In the genomic region with DNA sequence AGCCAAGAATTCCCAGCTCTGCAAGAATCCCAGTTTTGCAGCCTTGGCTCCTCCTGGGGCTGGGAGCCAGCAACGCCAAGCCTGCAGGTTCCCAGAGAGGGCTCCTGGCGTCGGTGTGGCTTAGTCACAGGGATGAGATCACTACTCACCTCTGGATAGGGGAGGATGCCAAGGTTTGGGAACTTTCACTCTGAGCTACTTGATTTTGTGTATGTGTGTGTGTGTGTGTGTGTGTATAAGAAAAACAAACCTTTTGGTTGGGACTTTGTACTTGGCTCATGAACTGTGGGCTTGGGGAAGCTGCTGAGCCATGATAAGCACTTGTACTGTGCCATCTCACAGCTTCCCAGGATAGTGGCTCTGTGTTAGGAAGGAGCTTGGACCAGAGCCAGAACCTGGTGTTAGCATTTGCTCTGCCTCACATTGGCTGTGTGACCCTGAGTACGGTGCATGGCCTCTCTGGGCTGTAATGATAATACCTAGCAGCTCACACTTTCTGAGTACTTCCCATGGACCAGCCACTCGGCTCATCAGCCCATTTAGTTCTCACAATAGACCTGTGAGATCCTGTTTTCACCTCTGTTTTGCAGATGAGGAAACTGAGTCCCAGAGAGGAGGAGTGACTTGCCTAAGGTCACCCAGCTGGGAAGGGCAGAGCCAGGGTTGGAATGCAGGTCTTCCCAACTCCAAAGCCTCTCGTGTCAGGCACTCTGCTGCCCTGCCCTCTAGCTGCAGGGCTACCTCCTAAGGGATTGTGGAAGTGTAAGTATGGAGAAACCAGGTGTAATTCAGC, we compare ENCODE assay signal across 1 cellular context.
A peak's percentile ranks its signal among the peaks of the same experiment; 100 is the strongest.
TF ChIP-seq lines count a peak whose summit lies in the region.

No MANE protein-coding gene starts in this region.

TF ChIP-seq in HepG2, 621 proteins besides CTCF, POLR2A, EP300 and RAD21 (continued from another document and continues in another):
- TF ChIP-seq, protein P1, sequence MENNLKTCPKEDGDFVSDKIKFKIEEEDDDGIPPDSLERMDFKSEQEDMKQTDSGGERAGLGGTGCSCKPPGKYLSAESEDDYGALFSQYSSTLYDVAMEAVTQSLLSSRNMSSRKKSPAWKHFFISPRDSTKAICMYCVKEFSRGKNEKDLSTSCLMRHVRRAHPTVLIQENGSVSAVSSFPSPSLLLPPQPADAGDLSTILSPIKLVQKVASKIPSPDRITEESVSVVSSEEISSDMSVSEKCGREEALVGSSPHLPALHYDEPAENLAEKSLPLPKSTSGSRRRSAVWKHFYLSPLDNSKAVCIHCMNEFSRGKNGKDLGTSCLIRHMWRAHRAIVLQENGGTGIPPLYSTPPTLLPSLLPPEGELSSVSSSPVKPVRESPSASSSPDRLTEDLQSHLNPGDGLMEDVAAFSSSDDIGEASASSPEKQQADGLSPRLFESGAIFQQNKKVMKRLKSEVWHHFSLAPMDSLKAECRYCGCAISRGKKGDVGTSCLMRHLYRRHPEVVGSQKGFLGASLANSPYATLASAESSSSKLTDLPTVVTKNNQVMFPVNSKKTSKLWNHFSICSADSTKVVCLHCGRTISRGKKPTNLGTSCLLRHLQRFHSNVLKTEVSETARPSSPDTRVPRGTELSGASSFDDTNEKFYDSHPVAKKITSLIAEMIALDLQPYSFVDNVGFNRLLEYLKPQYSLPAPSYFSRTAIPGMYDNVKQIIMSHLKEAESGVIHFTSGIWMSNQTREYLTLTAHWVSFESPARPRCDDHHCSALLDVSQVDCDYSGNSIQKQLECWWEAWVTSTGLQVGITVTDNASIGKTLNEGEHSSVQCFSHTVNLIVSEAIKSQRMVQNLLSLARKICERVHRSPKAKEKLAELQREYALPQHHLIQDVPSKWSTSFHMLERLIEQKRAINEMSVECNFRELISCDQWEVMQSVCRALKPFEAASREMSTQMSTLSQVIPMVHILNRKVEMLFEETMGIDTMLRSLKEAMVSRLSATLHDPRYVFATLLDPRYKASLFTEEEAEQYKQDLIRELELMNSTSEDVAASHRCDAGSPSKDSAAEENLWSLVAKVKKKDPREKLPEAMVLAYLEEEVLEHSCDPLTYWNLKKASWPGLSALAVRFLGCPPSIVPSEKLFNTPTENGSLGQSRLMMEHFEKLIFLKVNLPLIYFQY (CRISPR knock-in tag; IDR thresholded peaks at IDR 0.05; ENCODE audit: borderline replicate concordance): no peak
- TF ChIP-seq NPAS2 (CRISPR knock-in tag; IDR thresholded peaks at IDR 0.05; ENCODE audit: borderline replicate concordance) (no peak), ZNF496 (CRISPR knock-in tag; IDR thresholded peaks at IDR 0.05; ENCODE audit: insufficient replicate concordance) (no peak), ZFY (CRISPR knock-in tag; IDR thresholded peaks at IDR 0.05) (no peak), FOXK1 (CRISPR knock-in tag; IDR thresholded peaks at IDR 0.05; ENCODE audit: borderline replicate concordance, low read depth) (no peak), NFRKB (IDR thresholded peaks at IDR 0.05) (no peak), ZNF607 (CRISPR knock-in tag; IDR thresholded peaks at IDR 0.05; ENCODE audit: borderline replicate concordance) (no peak), ZNF205 (CRISPR knock-in tag; IDR thresholded peaks at IDR 0.05) (no peak; the same call in 1 of the 2 replicates), ZNF343 (CRISPR knock-in tag; IDR thresholded peaks at IDR 0.05) (no peak), ZSCAN30 (CRISPR knock-in tag; IDR thresholded peaks at IDR 0.05) (no peak), ZNF605 (CRISPR knock-in tag; IDR thresholded peaks at IDR 0.05) (no peak), JARID2 (CRISPR knock-in tag; IDR thresholded peaks at IDR 0.05; ENCODE audit: insufficient replicate concordance) (no peak), DPF2 (CRISPR knock-in tag; IDR thresholded peaks at IDR 0.05; ENCODE audit: borderline replicate concordance, low read depth) (peak; percentile 34; the same call in 1 of the 2 replicates), PITX1 (CRISPR knock-in tag; IDR thresholded peaks at IDR 0.05) (no peak), IRF2 (CRISPR knock-in tag; IDR thresholded peaks at IDR 0.05) (0 out of 2 replicates have a peak, but pooled peaks have one; percentile 23), HMG20B (CRISPR knock-in tag; conservative IDR thresholded peaks at IDR 0.05) (peak; percentile 46; the same call in 1 of the 2 replicates), SP2 (CRISPR knock-in tag; IDR thresholded peaks at IDR 0.05) (no peak), FOXM1 (CRISPR knock-in tag; IDR thresholded peaks at IDR 0.05) (no peak), CC2D1A (CRISPR knock-in tag; IDR thresholded peaks at IDR 0.05) (no peak), ZNF253 (CRISPR knock-in tag; IDR thresholded peaks at IDR 0.05; ENCODE audit: borderline replicate concordance) (no peak), SCMH1 (CRISPR knock-in tag; IDR thresholded peaks at IDR 0.05; ENCODE audit: borderline replicate concordance) (no peak), ZNF598 (CRISPR knock-in tag; IDR thresholded peaks at IDR 0.05; ENCODE audit: borderline replicate concordance) (peak; percentile 33; the same call in 1 of the 2 replicates), HDAC2 (CRISPR knock-in tag; IDR thresholded peaks at IDR 0.05) (peak; percentile 66), KDM3A (CRISPR knock-in tag; IDR thresholded peaks at IDR 0.05; ENCODE audit: low read depth) (no peak), ZNF143 (CRISPR knock-in tag; IDR thresholded peaks at IDR 0.05) (no peak)
- TF ChIP-seq, protein P2, sequence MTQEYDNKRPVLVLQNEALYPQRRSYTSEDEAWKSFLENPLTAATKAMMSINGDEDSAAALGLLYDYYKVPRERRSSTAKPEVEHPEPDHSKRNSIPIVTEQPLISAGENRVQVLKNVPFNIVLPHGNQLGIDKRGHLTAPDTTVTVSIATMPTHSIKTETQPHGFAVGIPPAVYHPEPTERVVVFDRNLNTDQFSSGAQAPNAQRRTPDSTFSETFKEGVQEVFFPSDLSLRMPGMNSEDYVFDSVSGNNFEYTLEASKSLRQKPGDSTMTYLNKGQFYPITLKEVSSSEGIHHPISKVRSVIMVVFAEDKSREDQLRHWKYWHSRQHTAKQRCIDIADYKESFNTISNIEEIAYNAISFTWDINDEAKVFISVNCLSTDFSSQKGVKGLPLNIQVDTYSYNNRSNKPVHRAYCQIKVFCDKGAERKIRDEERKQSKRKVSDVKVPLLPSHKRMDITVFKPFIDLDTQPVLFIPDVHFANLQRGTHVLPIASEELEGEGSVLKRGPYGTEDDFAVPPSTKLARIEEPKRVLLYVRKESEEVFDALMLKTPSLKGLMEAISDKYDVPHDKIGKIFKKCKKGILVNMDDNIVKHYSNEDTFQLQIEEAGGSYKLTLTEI (CRISPR knock-in tag; conservative IDR thresholded peaks at IDR 0.05): no peak
- TF ChIP-seq, protein P3, sequence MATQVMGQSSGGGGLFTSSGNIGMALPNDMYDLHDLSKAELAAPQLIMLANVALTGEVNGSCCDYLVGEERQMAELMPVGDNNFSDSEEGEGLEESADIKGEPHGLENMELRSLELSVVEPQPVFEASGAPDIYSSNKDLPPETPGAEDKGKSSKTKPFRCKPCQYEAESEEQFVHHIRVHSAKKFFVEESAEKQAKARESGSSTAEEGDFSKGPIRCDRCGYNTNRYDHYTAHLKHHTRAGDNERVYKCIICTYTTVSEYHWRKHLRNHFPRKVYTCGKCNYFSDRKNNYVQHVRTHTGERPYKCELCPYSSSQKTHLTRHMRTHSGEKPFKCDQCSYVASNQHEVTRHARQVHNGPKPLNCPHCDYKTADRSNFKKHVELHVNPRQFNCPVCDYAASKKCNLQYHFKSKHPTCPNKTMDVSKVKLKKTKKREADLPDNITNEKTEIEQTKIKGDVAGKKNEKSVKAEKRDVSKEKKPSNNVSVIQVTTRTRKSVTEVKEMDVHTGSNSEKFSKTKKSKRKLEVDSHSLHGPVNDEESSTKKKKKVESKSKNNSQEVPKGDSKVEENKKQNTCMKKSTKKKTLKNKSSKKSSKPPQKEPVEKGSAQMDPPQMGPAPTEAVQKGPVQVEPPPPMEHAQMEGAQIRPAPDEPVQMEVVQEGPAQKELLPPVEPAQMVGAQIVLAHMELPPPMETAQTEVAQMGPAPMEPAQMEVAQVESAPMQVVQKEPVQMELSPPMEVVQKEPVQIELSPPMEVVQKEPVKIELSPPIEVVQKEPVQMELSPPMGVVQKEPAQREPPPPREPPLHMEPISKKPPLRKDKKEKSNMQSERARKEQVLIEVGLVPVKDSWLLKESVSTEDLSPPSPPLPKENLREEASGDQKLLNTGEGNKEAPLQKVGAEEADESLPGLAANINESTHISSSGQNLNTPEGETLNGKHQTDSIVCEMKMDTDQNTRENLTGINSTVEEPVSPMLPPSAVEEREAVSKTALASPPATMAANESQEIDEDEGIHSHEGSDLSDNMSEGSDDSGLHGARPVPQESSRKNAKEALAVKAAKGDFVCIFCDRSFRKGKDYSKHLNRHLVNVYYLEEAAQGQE (IDR thresholded peaks at IDR 0.05; ENCODE audit: borderline replicate concordance in 1 of 2, low read depth in 1 of 2, low read length in 2 of 2): no peak
- TF ChIP-seq, protein P4, sequence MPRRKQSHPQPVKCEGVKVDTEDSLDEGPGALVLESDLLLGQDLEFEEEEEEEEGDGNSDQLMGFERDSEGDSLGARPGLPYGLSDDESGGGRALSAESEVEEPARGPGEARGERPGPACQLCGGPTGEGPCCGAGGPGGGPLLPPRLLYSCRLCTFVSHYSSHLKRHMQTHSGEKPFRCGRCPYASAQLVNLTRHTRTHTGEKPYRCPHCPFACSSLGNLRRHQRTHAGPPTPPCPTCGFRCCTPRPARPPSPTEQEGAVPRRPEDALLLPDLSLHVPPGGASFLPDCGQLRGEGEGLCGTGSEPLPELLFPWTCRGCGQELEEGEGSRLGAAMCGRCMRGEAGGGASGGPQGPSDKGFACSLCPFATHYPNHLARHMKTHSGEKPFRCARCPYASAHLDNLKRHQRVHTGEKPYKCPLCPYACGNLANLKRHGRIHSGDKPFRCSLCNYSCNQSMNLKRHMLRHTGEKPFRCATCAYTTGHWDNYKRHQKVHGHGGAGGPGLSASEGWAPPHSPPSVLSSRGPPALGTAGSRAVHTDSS (CRISPR knock-in tag; conservative IDR thresholded peaks at IDR 0.05): no peak
- TF ChIP-seq, protein P5, sequence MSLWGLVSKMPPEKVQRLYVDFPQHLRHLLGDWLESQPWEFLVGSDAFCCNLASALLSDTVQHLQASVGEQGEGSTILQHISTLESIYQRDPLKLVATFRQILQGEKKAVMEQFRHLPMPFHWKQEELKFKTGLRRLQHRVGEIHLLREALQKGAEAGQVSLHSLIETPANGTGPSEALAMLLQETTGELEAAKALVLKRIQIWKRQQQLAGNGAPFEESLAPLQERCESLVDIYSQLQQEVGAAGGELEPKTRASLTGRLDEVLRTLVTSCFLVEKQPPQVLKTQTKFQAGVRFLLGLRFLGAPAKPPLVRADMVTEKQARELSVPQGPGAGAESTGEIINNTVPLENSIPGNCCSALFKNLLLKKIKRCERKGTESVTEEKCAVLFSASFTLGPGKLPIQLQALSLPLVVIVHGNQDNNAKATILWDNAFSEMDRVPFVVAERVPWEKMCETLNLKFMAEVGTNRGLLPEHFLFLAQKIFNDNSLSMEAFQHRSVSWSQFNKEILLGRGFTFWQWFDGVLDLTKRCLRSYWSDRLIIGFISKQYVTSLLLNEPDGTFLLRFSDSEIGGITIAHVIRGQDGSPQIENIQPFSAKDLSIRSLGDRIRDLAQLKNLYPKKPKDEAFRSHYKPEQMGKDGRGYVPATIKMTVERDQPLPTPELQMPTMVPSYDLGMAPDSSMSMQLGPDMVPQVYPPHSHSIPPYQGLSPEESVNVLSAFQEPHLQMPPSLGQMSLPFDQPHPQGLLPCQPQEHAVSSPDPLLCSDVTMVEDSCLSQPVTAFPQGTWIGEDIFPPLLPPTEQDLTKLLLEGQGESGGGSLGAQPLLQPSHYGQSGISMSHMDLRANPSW (CRISPR knock-in tag; IDR thresholded peaks at IDR 0.05; ENCODE audit: borderline replicate concordance): no peak
- TF ChIP-seq, protein P6, sequence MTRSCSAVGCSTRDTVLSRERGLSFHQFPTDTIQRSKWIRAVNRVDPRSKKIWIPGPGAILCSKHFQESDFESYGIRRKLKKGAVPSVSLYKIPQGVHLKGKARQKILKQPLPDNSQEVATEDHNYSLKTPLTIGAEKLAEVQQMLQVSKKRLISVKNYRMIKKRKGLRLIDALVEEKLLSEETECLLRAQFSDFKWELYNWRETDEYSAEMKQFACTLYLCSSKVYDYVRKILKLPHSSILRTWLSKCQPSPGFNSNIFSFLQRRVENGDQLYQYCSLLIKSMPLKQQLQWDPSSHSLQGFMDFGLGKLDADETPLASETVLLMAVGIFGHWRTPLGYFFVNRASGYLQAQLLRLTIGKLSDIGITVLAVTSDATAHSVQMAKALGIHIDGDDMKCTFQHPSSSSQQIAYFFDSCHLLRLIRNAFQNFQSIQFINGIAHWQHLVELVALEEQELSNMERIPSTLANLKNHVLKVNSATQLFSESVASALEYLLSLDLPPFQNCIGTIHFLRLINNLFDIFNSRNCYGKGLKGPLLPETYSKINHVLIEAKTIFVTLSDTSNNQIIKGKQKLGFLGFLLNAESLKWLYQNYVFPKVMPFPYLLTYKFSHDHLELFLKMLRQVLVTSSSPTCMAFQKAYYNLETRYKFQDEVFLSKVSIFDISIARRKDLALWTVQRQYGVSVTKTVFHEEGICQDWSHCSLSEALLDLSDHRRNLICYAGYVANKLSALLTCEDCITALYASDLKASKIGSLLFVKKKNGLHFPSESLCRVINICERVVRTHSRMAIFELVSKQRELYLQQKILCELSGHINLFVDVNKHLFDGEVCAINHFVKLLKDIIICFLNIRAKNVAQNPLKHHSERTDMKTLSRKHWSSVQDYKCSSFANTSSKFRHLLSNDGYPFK (CRISPR knock-in tag; IDR thresholded peaks at IDR 0.05; ENCODE audit: borderline replicate concordance): no peak
- TF ChIP-seq, protein P7, sequence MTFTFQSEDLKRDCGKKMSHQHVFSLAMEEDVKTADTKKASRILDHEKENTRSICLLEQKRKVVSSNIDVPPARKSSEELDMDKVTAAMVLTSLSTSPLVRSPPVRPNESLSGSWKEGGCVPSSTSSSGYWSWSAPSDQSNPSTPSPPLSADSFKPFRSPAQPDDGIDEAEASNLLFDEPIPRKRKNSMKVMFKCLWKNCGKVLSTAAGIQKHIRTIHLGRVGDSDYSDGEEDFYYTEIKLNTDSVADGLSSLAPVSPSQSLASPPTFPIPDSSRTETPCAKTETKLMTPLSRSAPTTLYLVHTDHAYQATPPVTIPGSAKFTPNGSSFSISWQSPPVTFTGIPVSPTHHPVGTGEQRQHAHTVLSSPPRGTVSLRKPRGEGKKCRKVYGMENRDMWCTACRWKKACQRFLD (CRISPR knock-in tag; IDR thresholded peaks at IDR 0.05; ENCODE audit: borderline replicate concordance): no peak
- TF ChIP-seq, protein P8, sequence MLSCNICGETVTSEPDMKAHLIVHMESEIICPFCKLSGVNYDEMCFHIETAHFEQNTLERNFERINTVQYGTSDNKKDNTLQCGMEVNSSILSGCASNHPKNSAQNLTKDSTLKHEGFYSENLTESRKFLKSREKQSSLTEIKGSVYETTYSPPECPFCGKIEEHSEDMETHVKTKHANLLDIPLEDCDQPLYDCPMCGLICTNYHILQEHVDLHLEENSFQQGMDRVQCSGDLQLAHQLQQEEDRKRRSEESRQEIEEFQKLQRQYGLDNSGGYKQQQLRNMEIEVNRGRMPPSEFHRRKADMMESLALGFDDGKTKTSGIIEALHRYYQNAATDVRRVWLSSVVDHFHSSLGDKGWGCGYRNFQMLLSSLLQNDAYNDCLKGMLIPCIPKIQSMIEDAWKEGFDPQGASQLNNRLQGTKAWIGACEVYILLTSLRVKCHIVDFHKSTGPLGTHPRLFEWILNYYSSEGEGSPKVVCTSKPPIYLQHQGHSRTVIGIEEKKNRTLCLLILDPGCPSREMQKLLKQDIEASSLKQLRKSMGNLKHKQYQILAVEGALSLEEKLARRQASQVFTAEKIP (CRISPR knock-in tag; IDR thresholded peaks at IDR 0.05; ENCODE audit: borderline replicate concordance): no peak
- TF ChIP-seq, protein P9, sequence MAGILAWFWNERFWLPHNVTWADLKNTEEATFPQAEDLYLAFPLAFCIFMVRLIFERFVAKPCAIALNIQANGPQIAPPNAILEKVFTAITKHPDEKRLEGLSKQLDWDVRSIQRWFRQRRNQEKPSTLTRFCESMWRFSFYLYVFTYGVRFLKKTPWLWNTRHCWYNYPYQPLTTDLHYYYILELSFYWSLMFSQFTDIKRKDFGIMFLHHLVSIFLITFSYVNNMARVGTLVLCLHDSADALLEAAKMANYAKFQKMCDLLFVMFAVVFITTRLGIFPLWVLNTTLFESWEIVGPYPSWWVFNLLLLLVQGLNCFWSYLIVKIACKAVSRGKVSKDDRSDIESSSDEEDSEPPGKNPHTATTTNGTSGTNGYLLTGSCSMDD (CRISPR knock-in tag; IDR thresholded peaks at IDR 0.05): no peak
